In the genomic region with DNA sequence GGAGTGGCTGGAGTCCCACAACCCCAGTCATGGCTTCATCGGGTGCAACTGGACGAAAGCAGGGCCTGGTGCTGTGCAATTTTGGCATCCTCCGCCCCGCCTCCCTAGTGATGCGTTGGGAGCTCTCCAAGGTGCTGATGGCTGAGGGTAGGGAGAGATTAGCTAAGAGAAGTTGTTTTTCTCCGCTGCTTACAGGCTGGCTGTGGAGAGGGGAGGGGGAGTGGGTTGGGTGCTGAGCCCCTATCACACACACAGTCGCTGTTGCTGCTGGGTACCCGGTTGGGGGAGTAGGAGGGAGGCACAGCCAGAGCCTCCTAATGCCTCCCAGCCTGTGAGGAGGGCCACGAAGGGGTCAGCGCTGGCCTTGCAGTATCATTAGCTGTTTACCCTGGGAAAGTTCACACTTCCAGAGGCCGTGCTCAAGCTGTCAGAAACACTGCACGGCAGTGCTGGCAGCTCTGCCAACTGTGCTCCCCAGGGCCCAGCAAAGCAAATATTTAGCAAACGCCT, we compare ENCODE assay signal across 9 cellular contexts.
DNase-seq lines count a peak whose midpoint lies in the region; ATAC-seq and TF ChIP-seq lines count a peak whose summit lies in the region.
"Had no signal": no experiment of that assay in that cellular context is flagged by ENCODE, and none has a peak within 500 bp of the region (broad histone marks: within the 10 kb centered on the region; RNA-seq: fewer than 3 reads in every experiment).

No MANE protein-coding gene starts in this region.

- no peak overlapping the region for H3K4me3 ChIP-seq in adrenal gland
- H3K4me3 ChIP-seq: thoracic aorta had no signal

- 3 to 9% (median 8%) methylated on average over 8 to 13 of the region's 13 CpGs for WGBS in adrenal gland, 4 donors

- H3K9me3 ChIP-seq in adrenal gland (replicated peaks in 1 of 3), result no peaks in the 10 kb centered on the region
- H3K9me3 ChIP-seq: thoracic aorta had no signal

- DNase-seq in SIG-M5 treated with dmso at 0.1 percent for 504 hours (lab: John Stamatoyannopoulos, UW; ENCODE audit: unreplicated experiment) (peak; percentile 12), SIG-M5 (lab: John Stamatoyannopoulos, UW) (no peak), NCI-H510A (lab: John Stamatoyannopoulos, UW) (peak; percentile 97), adrenal gland (peak; percentile 44 to 70 (median 58)), inferior parietal cortex (ENCODE audit: extremely low spot score) (peak; percentile 50), dedifferentiated amniotic fluid mesenchymal stem cell (ENCODE audit: extremely low spot score) (no peak)
- peak; percentile 69 for DNase-seq in stimulated activated CD8-positive, alpha-beta memory T cell treated with anti-CD3 and anti-CD28 coated beads, Interleukin-4, amount 100 ng/mL, for 48 hours

- H3K27ac ChIP-seq in adrenal gland, result no peak overlapping the region
- H3K27ac ChIP-seq: thoracic aorta had no signal

- H3K4me1 ChIP-seq in adrenal gland (replicated peaks in 1 of 2), result no peaks in the 10 kb centered on the region

- H3K27me3 ChIP-seq in adrenal gland, result no peaks in the 10 kb centered on the region

- intact Hi-C loops in adrenal gland (cut with DNase I), result no loop called here

- no peak for ATAC-seq in GM19463 (IDR thresholded peaks at IDR 0.05; ENCODE audit: unreplicated experiment)

- no peak for TF ChIP-seq CTCF in adrenal gland (IDR thresholded peaks at IDR 0.05)

- H3K36me3 ChIP-seq in adrenal gland (replicated peaks in 1 of 2), result no peaks in the 10 kb centered on the region
- H3K36me3 ChIP-seq: thoracic aorta had no signal

- TF ChIP-seq POLR2A in adrenal gland (IDR thresholded peaks at IDR 0.05), result no peak

Comparison
In these comparisons a context has a peak if more than half of its experiments do, and no peak if none do; other contexts are left out.
1. DNase-seq: peak in SIG-M5 treated with dmso at 0.1 percent for 504 hours (single experiment), NCI-H510A (single experiment), adrenal gland (7 of 7), inferior parietal cortex (single experiment) and stimulated activated CD8-positive, alpha-beta memory T cell treated with anti-CD3 and anti-CD28 coated beads, Interleukin-4, amount 100 ng/mL, for 48 hours (single experiment); none in SIG-M5 (single experiment) and dedifferentiated amniotic fluid mesenchymal stem cell (single experiment).